14 cellular contexts compared by ENCODE assay signal in the genomic region with DNA sequence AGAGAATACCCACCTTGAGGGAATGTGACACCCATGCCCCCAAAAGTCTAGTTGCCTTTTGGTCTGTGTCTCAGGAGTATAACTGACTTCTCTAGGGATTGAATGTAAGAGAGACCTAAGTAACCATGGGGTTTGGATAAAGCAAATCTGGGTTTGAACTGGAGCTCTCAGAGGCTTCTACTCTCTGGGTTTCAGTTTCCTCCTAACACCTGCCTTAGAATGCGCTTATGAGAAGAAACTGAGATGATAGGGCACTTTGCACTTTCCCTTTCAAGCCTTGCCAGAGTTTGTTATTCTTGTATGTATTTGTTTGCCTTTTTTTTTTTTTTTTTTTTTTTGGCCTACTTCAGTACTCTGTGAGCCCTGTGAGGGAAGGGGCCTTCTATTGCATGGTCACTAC. TPM values are rescaled to one million over a fixed set of nuclear protein-coding genes. Genes with fewer than 3 reads are reported as not detected.
DNase-seq lines count a peak whose midpoint lies in the region; ATAC-seq and TF ChIP-seq lines count a peak whose summit lies in the region.
"Had no signal": no experiment of that assay in that cellular context is flagged by ENCODE, and none has a peak within 500 bp of the region (broad histone marks: within the 10 kb centered on the region; RNA-seq: fewer than 3 reads in every experiment).

No MANE protein-coding gene starts in this region.

- ATAC-seq in GM18858 (IDR thresholded peaks at IDR 0.05; ENCODE audit: unreplicated experiment) (peak; percentile 99), GM21360 (IDR thresholded peaks at IDR 0.05; ENCODE audit: unreplicated experiment) (peak; percentile 94), HG02943 (IDR thresholded peaks at IDR 0.05; ENCODE audit: low read depth, unreplicated experiment) (peak; percentile 98), HG03565 (IDR thresholded peaks at IDR 0.05; ENCODE audit: unreplicated experiment) (peak; percentile 90), Right ventricle myocardium inferior (no peak)

- no peak for TF ChIP-seq CTCF in dorsolateral prefrontal cortex (IDR thresholded peaks at IDR 0.05 in 54 of 56, conservative IDR thresholded peaks at IDR 0.05 in 2 of 56; ENCODE audit: low read depth in 1 of 56, partially characterized antibody in 56 of 56)

- no peak overlapping the region for H3K27ac ChIP-seq in dorsolateral prefrontal cortex
- H3K27ac ChIP-seq: suprapubic skin had no signal

- DNase-seq in dorsolateral prefrontal cortex: no peak
- DNase-seq in Right ventricle myocardium inferior (ENCODE audit: missing footprints): no peak
- DNase-seq in foreskin melanocyte: no peak
- no peak for DNase-seq in AG08396 (ENCODE audit: low spot score)
- DNase-seq: COR-L47, IMR-90, NCI-H2081, T-helper 9 cell had no signal

- no peaks in the 10 kb centered on the region for H3K27me3 ChIP-seq in dorsolateral prefrontal cortex
- H3K27me3 ChIP-seq: suprapubic skin had no signal

- no peak overlapping the region for H3K4me3 ChIP-seq in dorsolateral prefrontal cortex
- H3K4me3 ChIP-seq: lung, suprapubic skin had no signal

- intact Hi-C loops in dorsolateral prefrontal cortex (cut with DNase I) (no loop called here), Right ventricle myocardium inferior (cut with DNase I) (no loop called here)

RNA-seq across cellular contexts. Expression of gene SDHAF4, which starts 19.4 kb away (rescaled TPM):
- total RNA-seq in dorsolateral prefrontal cortex (10 to 100 TPM in 119 of 120 experiments, 1 to 10 TPM in 1; 8.5 to 30.5 (median 19.8) TPM), Right ventricle myocardium inferior (16.6 TPM)
